Comparison of ENCODE assay signal across 23 cellular contexts in the genomic region with DNA sequence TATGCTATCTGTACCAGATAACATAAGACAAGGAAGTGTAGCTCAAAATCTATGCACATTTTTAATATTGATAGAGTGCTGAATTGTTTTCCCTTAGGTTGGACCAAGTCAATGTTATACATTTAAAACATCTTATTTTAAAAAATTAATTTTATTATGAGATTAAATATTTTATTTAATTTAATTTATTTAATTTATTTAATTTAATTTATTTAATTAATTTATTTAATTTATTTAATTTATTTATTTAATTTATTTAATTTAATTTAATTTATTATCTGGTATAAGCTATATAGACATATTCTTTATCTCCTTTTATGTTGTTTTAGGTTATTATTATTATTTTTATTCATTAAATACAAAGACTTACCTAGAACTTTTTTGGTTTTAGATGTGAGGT.
DNase-seq lines count a peak whose midpoint lies in the region; ATAC-seq, FAIRE-seq and TF ChIP-seq lines count a peak whose summit lies in the region.
"Had no signal": no experiment of that assay in that cellular context is flagged by ENCODE, and none has a peak within 500 bp of the region (broad histone marks: within the 10 kb centered on the region; RNA-seq: fewer than 3 reads in every experiment).

No MANE protein-coding gene starts in this region.

- no peak overlapping the region for H3K27ac ChIP-seq in pancreas
- no peak overlapping the region for H3K27ac ChIP-seq in heart left ventricle
- H3K27ac ChIP-seq: 22Rv1; A549; BLaER1 treated with 17β-estradiol and CSF1 and Interleukin-3, amounts not matched to agents 10 nM and 100 nM had no signal

- DNase-seq in pancreas (no peak), H7 (no peak), heart left ventricle (no peak)
- DNase-seq: ACHN; AML-193; BE2C; Calu3; CD4-positive, alpha-beta T cell; COR-L47; DMS53; DMS79 treated with DMSO at 0.1 percent for 48 hours; GOT3 had no signal

- H3K27me3 ChIP-seq in pancreas (no peaks in the 10 kb centered on the region), H7 (ENCODE audit: control insufficient read depth, insufficient read depth, low read length) (no peaks in the 10 kb centered on the region), heart left ventricle (no peaks in the 10 kb centered on the region)
- H3K27me3 ChIP-seq: BE2C; BLaER1 treated with 17β-estradiol and CSF1 and Interleukin-3, amounts not matched to agents 10 nM and 100 nM had no signal

- H3K4me1 ChIP-seq in pancreas (no peaks in the 10 kb centered on the region), heart left ventricle (no peaks in the 10 kb centered on the region)
- H3K4me1 ChIP-seq: A549, BE2C had no signal

- H3K9me3 ChIP-seq in pancreas (no peaks in the 10 kb centered on the region), heart left ventricle (no peaks in the 10 kb centered on the region)
- H3K9me3 ChIP-seq: BE2C; BLaER1 treated with 17β-estradiol and CSF1 and Interleukin-3, amounts not matched to agents 10 nM and 100 nM had no signal

- H3K4me3 ChIP-seq in pancreas (no peak overlapping the region), H7 (ENCODE audit: insufficient read depth, low read depth, low read length) (no peak overlapping the region), heart left ventricle (no peak overlapping the region)
- H3K4me3 ChIP-seq: A549; BLaER1 treated with 17β-estradiol and CSF1 and Interleukin-3, amounts not matched to agents 10 nM and 100 nM had no signal

- H3K36me3 ChIP-seq in pancreas, result no peaks in the 10 kb centered on the region
- H3K36me3 ChIP-seq in H7 (replicated peaks; ENCODE audit: control insufficient read depth, insufficient read depth, low read length), result no peaks in the 10 kb centered on the region
- no peaks in the 10 kb centered on the region for H3K36me3 ChIP-seq in heart left ventricle
- H3K36me3 ChIP-seq: BE2C; BLaER1 treated with 17β-estradiol and CSF1 and Interleukin-3, amounts not matched to agents 10 nM and 100 nM had no signal

- peak; percentile 97 for FAIRE-seq in A204.1 (lab: Jason Lieb, UNC)
- FAIRE-seq in TTC549 (lab: Jason Lieb, UNC), result peak; percentile 95
- peak; percentile 88 for FAIRE-seq in endometrium (lab: Jason Lieb, UNC)
- FAIRE-seq in pancreas (lab: Jason Lieb, UNC), result peak; percentile 96
- FAIRE-seq: A549, GM12892, H54 had no signal

- intact Hi-C loops in pancreas (cut with DNase I), result no loop called here
- intact Hi-C loops in heart left ventricle (cut with DNase I), result no loop called here

- no peak for TF ChIP-seq POLR2A in heart left ventricle (IDR thresholded peaks at IDR 0.05)

- TF ChIP-seq CTCF in pancreas (IDR thresholded peaks at IDR 0.05) (no peak), heart left ventricle (IDR thresholded peaks at IDR 0.05) (no peak)

- ATAC-seq in pancreas (no peak), heart left ventricle (no peak), HG03457 (IDR thresholded peaks at IDR 0.05; ENCODE audit: unreplicated experiment) (no peak), HG03139 (IDR thresholded peaks at IDR 0.05; ENCODE audit: unreplicated experiment) (no peak)
- ATAC-seq: A549, HCT116 had no signal
